8 cellular contexts compared by ENCODE assay signal in the genomic region with DNA sequence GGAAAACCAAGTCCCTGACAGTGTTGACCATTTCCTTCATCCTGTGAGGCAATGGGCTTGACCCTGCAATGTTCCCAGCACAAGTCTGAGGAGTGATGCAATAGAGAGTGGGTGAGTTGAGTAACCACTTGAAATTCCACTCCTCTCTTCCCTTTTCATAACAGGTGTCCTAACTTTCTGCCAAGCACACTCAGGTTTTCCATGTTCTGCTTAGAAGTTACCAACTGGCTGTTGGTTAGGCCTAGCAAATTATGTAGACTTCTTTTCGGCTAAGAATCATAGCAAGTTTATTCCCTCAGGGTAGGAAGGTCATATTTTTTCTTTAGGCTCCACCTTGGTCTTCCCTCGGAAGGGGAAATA. TPM values are rescaled to one million over a fixed set of nuclear protein-coding genes. Genes with fewer than 3 reads are reported as not detected.
DNase-seq lines count a peak whose midpoint lies in the region; ATAC-seq and TF ChIP-seq lines count a peak whose summit lies in the region.

No MANE protein-coding gene starts in this region.

- H3K9me3 ChIP-seq in KOPT-K1 (ENCODE audit: insufficient read depth, low read length, poor library complexity, severe bottlenecking) (no peaks in the 10 kb centered on the region), mucosa of descending colon (no peaks in the 10 kb centered on the region)

- no peaks in the 10 kb centered on the region for H3K36me3 ChIP-seq in KOPT-K1 (ENCODE audit: insufficient read depth, low read length)
- no peaks in the 10 kb centered on the region for H3K36me3 ChIP-seq in mucosa of descending colon (ENCODE audit: low read depth)

- peak; percentile 65 to 71 for DNase-seq in AML-193 (lab: John Stamatoyannopoulos, UW)
- no peak for DNase-seq in mucosa of descending colon
- DNase-seq in cerebellar nuclear complex (lab: John Stamatoyannopoulos, UW): no peak
- no peak for DNase-seq in naive thymus-derived CD8-positive, alpha-beta T cell

- peaks cover 0 to 12% (median 7%) of the 10 kb centered on the region in 5 donors for H3K27me3 Mint-ChIP-seq in naive thymus-derived CD8-positive, alpha-beta T cell

- H3K27ac ChIP-seq in KOPT-K1 (ENCODE audit: low read depth, low read length, poor library complexity, severe bottlenecking) (peak overlapping the region; percentile 44), cingulate gyrus (ENCODE audit: low read depth, low read length) (peak overlapping the region; percentile 1)

- TF ChIP-seq CTCF in mucosa of descending colon (IDR thresholded peaks at IDR 0.05): no peak

- peaks cover 9% of the 10 kb centered on the region for H3K4me1 ChIP-seq in mucosa of descending colon (ENCODE audit: low read depth)

- ATAC-seq in mucosa of descending colon (peak; percentile 55), HG03196 (IDR thresholded peaks at IDR 0.05; ENCODE audit: unreplicated experiment) (no peak), HG02759 (IDR thresholded peaks at IDR 0.05; ENCODE audit: unreplicated experiment) (no peak)
- no peak for ATAC-seq in naive thymus-derived CD8-positive, alpha-beta T cell

- peak overlapping the region in 1 of 10 donors; percentile 34 for H3K4me3 Mint-ChIP-seq in naive thymus-derived CD8-positive, alpha-beta T cell

- no peaks in the 10 kb centered on the region for H3K9me3 Mint-ChIP-seq in naive thymus-derived CD8-positive, alpha-beta T cell

- POLR2A ChIA-PET in naive thymus-derived CD8-positive, alpha-beta T cell (lab: Charles Lee): no interaction called here

- H3K4me3 ChIP-seq in mucosa of descending colon: no peak overlapping the region

- peak overlapping the region in 2 of 10 donors; percentile 69 to 88 for H3K27ac Mint-ChIP-seq in naive thymus-derived CD8-positive, alpha-beta T cell

- H3K4me1 Mint-ChIP-seq in naive thymus-derived CD8-positive, alpha-beta T cell: peaks cover 1 to 61% (median 5%) of the 10 kb centered on the region in 4 donors

- no peaks in the 10 kb centered on the region for H3K36me3 Mint-ChIP-seq in naive thymus-derived CD8-positive, alpha-beta T cell

- intact Hi-C loops in mucosa of descending colon (cut with DNase I, micrococcal nuclease): no loop called here

RNA-seq across cellular contexts. Expression of gene GNLY, which starts 11.5 kb away (rescaled TPM):
- total RNA-seq in mucosa of descending colon: 1 to 10 TPM; 3.0 to 6.5 (median 4.3) TPM
- 1 to 10 TPM; 5.3 to 7.3 TPM for total RNA-seq in naive thymus-derived CD8-positive, alpha-beta T cell
- 1,000 to 10,000 TPM in 1 of 3 donors, 10 to 100 TPM in 2; 21.0 to 1,108 (median 35.6) TPM for polyA plus RNA-seq in naive thymus-derived CD8-positive, alpha-beta T cell

RNA-seq across cellular contexts. Expression of gene SFTPB, which starts 37.7 kb away (rescaled TPM):
- 1 to 10 TPM in 2 of 3 donors, not detected in 1; 1.3 to 2.2 TPM for total RNA-seq in mucosa of descending colon
- not detected for total RNA-seq in naive thymus-derived CD8-positive, alpha-beta T cell
- polyA plus RNA-seq in naive thymus-derived CD8-positive, alpha-beta T cell: under 1 TPM in 1 of 3 donors, not detected in 2; 0.06 TPM

RNA-seq across cellular contexts. Expression of gene ATOH8, which starts 48.1 kb away (rescaled TPM):
- 1 to 10 TPM; 1.9 to 8.7 (median 2.8) TPM for total RNA-seq in mucosa of descending colon
- total RNA-seq in naive thymus-derived CD8-positive, alpha-beta T cell: not detected
- polyA plus RNA-seq in naive thymus-derived CD8-positive, alpha-beta T cell: not detected

Comparison
In these comparisons a context has a peak if more than half of its experiments do, and no peak if none do; other contexts are left out.
1. DNase-seq: peak in AML-193 (2 of 2); none in mucosa of descending colon (0 of 3), cerebellar nuclear complex (0 of 2) and naive thymus-derived CD8-positive, alpha-beta T cell (0 of 10).